Comparison of ENCODE assay signal across 2 cellular contexts in the genomic region with DNA sequence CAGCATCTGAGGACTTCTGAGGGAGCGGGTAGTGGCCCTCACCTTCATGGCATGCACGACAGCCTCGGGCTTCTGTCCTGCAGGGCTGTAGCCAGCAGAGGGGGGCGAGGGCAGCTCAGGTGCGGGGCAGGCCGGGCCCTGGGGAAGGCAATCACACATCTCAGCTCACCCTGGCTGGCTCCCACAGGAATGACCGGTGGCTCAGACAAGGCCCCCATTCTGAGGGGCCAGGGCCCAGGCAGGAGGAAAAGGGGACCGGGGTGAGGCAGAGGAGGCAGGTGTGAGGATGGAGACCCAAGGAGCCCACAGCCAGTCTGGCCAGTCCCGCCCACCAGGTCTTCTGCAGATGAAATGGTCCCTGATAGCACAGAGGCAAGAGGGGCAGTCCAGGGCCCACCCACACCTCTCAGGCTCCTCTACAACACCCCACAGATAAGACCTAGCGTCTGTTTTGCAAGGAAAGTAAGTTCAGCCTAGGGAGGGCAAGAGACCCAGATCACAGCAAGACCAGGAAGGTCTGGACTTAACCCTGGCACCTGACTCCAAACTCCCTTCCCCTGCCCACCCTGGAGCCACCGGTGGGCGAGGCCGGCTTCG.
TF ChIP-seq lines count a peak whose summit lies in the region.

No MANE protein-coding gene starts in this region.

TF ChIP-seq in SK-N-SH, 30 proteins besides CTCF, POLR2A, EP300 and RAD21 (continued from another document):
- TF ChIP-seq SMC3 (IDR thresholded peaks at IDR 0.05; ENCODE audit: low read depth, low read length) (no peak), TEAD4 (IDR thresholded peaks at IDR 0.05; ENCODE audit: borderline replicate concordance, insufficient read depth) (no peak), MXI1 (IDR thresholded peaks at IDR 0.05; ENCODE audit: low read depth, low read length) (no peak), RCOR1 (IDR thresholded peaks at IDR 0.05; ENCODE audit: low read length) (no peak), POLR2AphosphoS5 (IDR thresholded peaks at IDR 0.05; ENCODE audit: low read depth, low read length) (no peak), FOXJ3 (CRISPR knock-in tag; IDR thresholded peaks at IDR 0.05) (no peak), SIN3A (IDR thresholded peaks at IDR 0.05; ENCODE audit: borderline replicate concordance, low read depth, low read length) (no peak), GABPA (IDR thresholded peaks at IDR 0.05; ENCODE audit: low read depth) (no peak), NRF1 (IDR thresholded peaks at IDR 0.05; ENCODE audit: low read depth, low read length) (no peak), TCF12 (IDR thresholded peaks at IDR 0.05) (no peak), RFX5 (IDR thresholded peaks at IDR 0.05; ENCODE audit: low read length) (no peak), ELF1 (IDR thresholded peaks at IDR 0.05) (no peak), FOXM1 (IDR thresholded peaks at IDR 0.05; ENCODE audit: low read depth) (no peak)
- TF ChIP-seq, protein P1, sequence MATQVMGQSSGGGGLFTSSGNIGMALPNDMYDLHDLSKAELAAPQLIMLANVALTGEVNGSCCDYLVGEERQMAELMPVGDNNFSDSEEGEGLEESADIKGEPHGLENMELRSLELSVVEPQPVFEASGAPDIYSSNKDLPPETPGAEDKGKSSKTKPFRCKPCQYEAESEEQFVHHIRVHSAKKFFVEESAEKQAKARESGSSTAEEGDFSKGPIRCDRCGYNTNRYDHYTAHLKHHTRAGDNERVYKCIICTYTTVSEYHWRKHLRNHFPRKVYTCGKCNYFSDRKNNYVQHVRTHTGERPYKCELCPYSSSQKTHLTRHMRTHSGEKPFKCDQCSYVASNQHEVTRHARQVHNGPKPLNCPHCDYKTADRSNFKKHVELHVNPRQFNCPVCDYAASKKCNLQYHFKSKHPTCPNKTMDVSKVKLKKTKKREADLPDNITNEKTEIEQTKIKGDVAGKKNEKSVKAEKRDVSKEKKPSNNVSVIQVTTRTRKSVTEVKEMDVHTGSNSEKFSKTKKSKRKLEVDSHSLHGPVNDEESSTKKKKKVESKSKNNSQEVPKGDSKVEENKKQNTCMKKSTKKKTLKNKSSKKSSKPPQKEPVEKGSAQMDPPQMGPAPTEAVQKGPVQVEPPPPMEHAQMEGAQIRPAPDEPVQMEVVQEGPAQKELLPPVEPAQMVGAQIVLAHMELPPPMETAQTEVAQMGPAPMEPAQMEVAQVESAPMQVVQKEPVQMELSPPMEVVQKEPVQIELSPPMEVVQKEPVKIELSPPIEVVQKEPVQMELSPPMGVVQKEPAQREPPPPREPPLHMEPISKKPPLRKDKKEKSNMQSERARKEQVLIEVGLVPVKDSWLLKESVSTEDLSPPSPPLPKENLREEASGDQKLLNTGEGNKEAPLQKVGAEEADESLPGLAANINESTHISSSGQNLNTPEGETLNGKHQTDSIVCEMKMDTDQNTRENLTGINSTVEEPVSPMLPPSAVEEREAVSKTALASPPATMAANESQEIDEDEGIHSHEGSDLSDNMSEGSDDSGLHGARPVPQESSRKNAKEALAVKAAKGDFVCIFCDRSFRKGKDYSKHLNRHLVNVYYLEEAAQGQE (IDR thresholded peaks at IDR 0.05; ENCODE audit: low read depth, low read length), result no peak
- TF ChIP-seq, protein P2, sequence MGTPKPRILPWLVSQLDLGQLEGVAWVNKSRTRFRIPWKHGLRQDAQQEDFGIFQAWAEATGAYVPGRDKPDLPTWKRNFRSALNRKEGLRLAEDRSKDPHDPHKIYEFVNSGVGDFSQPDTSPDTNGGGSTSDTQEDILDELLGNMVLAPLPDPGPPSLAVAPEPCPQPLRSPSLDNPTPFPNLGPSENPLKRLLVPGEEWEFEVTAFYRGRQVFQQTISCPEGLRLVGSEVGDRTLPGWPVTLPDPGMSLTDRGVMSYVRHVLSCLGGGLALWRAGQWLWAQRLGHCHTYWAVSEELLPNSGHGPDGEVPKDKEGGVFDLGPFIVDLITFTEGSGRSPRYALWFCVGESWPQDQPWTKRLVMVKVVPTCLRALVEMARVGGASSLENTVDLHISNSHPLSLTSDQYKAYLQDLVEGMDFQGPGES (IDR thresholded peaks at IDR 0.05; ENCODE audit: low read depth, low read length), result no peak
- TF ChIP-seq, protein P3, sequence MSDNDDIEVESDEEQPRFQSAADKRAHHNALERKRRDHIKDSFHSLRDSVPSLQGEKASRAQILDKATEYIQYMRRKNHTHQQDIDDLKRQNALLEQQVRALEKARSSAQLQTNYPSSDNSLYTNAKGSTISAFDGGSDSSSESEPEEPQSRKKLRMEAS (IDR thresholded peaks at IDR 0.05; ENCODE audit: low read depth), result no peak

TF ChIP-seq in SK-N-SH treated with all-trans-retinoic acid at 6 μM for 48 hours, 23 proteins besides CTCF, POLR2A, EP300 and RAD21 (continued from another document):
- TF ChIP-seq ZNF565 (CRISPR knock-in tag; conservative IDR thresholded peaks at IDR 0.05; ENCODE audit: low read depth), result no peak
- no peak for TF ChIP-seq RARB (CRISPR knock-in tag; IDR thresholded peaks at IDR 0.05)
- TF ChIP-seq OSR1 (CRISPR knock-in tag; IDR thresholded peaks at IDR 0.05), result no peak
- TF ChIP-seq, protein P4, sequence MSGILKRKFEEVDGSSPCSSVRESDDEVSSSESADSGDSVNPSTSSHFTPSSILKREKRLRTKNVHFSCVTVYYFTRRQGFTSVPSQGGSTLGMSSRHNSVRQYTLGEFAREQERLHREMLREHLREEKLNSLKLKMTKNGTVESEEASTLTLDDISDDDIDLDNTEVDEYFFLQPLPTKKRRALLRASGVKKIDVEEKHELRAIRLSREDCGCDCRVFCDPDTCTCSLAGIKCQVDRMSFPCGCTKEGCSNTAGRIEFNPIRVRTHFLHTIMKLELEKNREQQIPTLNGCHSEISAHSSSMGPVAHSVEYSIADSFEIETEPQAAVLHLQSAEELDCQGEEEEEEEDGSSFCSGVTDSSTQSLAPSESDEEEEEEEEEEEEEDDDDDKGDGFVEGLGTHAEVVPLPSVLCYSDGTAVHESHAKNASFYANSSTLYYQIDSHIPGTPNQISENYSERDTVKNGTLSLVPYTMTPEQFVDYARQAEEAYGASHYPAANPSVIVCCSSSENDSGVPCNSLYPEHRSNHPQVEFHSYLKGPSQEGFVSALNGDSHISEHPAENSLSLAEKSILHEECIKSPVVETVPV (CRISPR knock-in tag; IDR thresholded peaks at IDR 0.05), result no peak
- no peak for TF ChIP-seq ESRRG (CRISPR knock-in tag; IDR thresholded peaks at IDR 0.05)
- TF ChIP-seq CSDC2 (CRISPR knock-in tag; IDR thresholded peaks at IDR 0.05), result no peak
- TF ChIP-seq ZC3H10 (CRISPR knock-in tag; IDR thresholded peaks at IDR 0.05), result no peak
- TF ChIP-seq TOX (CRISPR knock-in tag; IDR thresholded peaks at IDR 0.05; ENCODE audit: borderline replicate concordance), result no peak
- TF ChIP-seq, protein P5, sequence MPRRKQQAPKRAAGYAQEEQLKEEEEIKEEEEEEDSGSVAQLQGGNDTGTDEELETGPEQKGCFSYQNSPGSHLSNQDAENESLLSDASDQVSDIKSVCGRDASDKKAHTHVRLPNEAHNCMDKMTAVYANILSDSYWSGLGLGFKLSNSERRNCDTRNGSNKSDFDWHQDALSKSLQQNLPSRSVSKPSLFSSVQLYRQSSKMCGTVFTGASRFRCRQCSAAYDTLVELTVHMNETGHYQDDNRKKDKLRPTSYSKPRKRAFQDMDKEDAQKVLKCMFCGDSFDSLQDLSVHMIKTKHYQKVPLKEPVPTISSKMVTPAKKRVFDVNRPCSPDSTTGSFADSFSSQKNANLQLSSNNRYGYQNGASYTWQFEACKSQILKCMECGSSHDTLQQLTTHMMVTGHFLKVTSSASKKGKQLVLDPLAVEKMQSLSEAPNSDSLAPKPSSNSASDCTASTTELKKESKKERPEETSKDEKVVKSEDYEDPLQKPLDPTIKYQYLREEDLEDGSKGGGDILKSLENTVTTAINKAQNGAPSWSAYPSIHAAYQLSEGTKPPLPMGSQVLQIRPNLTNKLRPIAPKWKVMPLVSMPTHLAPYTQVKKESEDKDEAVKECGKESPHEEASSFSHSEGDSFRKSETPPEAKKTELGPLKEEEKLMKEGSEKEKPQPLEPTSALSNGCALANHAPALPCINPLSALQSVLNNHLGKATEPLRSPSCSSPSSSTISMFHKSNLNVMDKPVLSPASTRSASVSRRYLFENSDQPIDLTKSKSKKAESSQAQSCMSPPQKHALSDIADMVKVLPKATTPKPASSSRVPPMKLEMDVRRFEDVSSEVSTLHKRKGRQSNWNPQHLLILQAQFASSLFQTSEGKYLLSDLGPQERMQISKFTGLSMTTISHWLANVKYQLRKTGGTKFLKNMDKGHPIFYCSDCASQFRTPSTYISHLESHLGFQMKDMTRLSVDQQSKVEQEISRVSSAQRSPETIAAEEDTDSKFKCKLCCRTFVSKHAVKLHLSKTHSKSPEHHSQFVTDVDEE (CRISPR knock-in tag; IDR thresholded peaks at IDR 0.05), result no peak
- no peak for TF ChIP-seq GLIS3 (CRISPR knock-in tag; IDR thresholded peaks at IDR 0.05)
- TF ChIP-seq, protein P6, sequence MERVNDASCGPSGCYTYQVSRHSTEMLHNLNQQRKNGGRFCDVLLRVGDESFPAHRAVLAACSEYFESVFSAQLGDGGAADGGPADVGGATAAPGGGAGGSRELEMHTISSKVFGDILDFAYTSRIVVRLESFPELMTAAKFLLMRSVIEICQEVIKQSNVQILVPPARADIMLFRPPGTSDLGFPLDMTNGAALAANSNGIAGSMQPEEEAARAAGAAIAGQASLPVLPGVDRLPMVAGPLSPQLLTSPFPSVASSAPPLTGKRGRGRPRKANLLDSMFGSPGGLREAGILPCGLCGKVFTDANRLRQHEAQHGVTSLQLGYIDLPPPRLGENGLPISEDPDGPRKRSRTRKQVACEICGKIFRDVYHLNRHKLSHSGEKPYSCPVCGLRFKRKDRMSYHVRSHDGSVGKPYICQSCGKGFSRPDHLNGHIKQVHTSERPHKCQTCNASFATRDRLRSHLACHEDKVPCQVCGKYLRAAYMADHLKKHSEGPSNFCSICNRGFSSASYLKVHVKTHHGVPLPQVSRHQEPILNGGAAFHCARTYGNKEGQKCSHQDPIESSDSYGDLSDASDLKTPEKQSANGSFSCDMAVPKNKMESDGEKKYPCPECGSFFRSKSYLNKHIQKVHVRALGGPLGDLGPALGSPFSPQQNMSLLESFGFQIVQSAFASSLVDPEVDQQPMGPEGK (CRISPR knock-in tag; IDR thresholded peaks at IDR 0.05; ENCODE audit: borderline replicate concordance), result no peak
- no peak for TF ChIP-seq ZFP3 (CRISPR knock-in tag; IDR thresholded peaks at IDR 0.05)
- no peak for TF ChIP-seq BACH2 (CRISPR knock-in tag; IDR thresholded peaks at IDR 0.05; ENCODE audit: borderline replicate concordance)
- TF ChIP-seq TCF4 (CRISPR knock-in tag; IDR thresholded peaks at IDR 0.05; ENCODE audit: borderline replicate concordance), result no peak
TF ChIP-seq in SK-N-SH treated with all-trans-retinoic acid at 6 μM for 48 hours: peak in this region for 0.
